Comparison of ENCODE assay signal across 8 cellular contexts in the genomic region with DNA sequence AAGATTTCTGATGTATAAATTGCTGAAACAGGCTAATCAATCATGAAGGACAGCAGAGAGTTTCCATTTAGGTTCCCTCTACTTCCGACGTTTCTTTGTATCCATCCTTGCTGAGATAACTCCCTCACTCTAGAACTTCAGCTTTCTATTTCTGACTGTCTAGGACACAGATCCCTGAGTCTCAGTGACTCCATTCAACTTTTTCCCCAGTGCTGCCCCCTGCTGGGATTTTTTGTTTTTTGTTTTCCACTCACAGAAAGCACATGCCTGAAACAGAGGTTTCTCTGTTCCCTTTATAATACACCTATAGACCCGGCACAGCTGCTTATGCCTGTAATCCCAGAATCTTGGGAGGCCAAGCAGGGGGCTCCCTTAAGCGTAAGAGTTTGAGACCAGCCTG. TPM values are rescaled to one million over a fixed set of nuclear protein-coding genes. Genes with fewer than 3 reads are reported as not detected.
"Had no signal": no experiment of that assay in that cellular context is flagged by ENCODE, and none has a peak within 500 bp of the region (broad histone marks: within the 10 kb centered on the region; RNA-seq: fewer than 3 reads in every experiment).

No MANE protein-coding gene starts in this region.

RNA-seq across cellular contexts. Expression of gene PRAMEF18, which starts 3.2 kb away (rescaled TPM):
- total RNA-seq: LHCN-M2, MCF 10A, NCI-H460, PC-3, Peyer's patch, Right ventricle myocardium superior, SJSA1 had no signal
- polyA plus RNA-seq: SK-N-SH had no signal

RNA-seq across cellular contexts. Expression of gene PRAMEF13, which starts 21.6 kb away (rescaled TPM):
- total RNA-seq: LHCN-M2, MCF 10A, NCI-H460, PC-3, Peyer's patch, Right ventricle myocardium superior, SJSA1 had no signal
- polyA plus RNA-seq: SK-N-SH had no signal

RNA-seq across cellular contexts. Expression of gene PRAMEF5, which starts 31.2 kb away (rescaled TPM):
- total RNA-seq: LHCN-M2, MCF 10A, NCI-H460, PC-3, Peyer's patch, Right ventricle myocardium superior, SJSA1 had no signal
- polyA plus RNA-seq: SK-N-SH had no signal

RNA-seq across cellular contexts. Expression of gene PRAMEF9, which starts 51.1 kb away (rescaled TPM):
- total RNA-seq: LHCN-M2, MCF 10A, NCI-H460, PC-3, Peyer's patch, Right ventricle myocardium superior, SJSA1 had no signal
- polyA plus RNA-seq: SK-N-SH had no signal

RNA-seq across cellular contexts. Expression of gene HNRNPCL4, which starts 57.4 kb away (rescaled TPM):
- total RNA-seq: LHCN-M2, MCF 10A, NCI-H460, PC-3, Peyer's patch, Right ventricle myocardium superior, SJSA1 had no signal
- polyA plus RNA-seq: SK-N-SH had no signal
